Comparison of ENCODE assay signal across 8 cellular contexts in the genomic region with DNA sequence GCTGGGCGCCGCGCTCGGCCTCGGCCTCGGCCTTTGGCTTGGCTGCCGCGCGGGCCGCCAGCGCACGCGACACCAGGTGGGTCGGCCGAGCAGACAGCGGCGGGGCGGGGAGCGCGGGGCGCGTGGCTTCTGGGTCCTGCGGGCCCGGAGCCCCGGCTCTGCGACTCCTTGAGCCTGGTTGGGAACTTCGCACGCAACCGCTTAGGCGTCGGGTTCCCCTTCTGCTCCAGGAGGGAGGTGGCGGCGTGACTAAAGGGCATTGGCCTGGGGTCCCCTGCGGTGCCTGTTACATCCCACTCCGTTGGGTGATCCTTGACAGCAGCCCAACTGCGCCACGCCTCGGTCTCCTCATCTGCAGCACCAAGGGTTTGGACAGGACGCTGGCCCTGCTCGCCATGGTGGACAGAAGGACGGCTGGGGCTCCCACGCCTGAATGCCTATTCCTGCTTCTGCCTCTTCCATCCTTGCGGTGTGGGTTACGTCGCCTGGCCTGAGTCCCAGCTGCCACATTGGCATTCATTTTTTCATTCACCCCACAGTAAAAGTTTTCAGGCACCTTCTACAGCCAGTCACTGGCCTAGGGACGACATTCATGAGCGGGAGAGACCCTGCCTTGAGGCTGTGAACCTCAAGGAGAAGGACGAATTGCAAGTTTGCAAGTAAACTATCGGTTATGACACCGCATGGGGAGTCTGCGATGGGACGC. TPM values are rescaled to one million over a fixed set of nuclear protein-coding genes. Genes with fewer than 3 reads are reported as not detected.
DNase-seq lines count a peak whose midpoint lies in the region; ATAC-seq and TF ChIP-seq lines count a peak whose summit lies in the region.

No MANE protein-coding gene starts in this region.

- H3K36me3 Mint-ChIP-seq in T-cell, result peaks cover 4% of the 10 kb centered on the region
- H3K36me3 Mint-ChIP-seq in naive thymus-derived CD4-positive, alpha-beta T cell, result peaks cover 0 to 11% (median 1%) of the 10 kb centered on the region in 5 donors

- H3K9me3 ChIP-seq in naive thymus-derived CD4-positive, alpha-beta T cell (ENCODE audit: control insufficient read depth in 2 of 3, low read length in 3 of 3), result peaks cover 0 to 9% (median 0%) of the 10 kb centered on the region in 3 experiments

- H3K27ac ChIP-seq in rectal smooth muscle tissue (ENCODE audit: low read depth, low read length), result peak overlapping the region; percentile 65
- H3K27ac ChIP-seq in naive thymus-derived CD4-positive, alpha-beta T cell (ENCODE audit: low read depth, low read length), result no peak overlapping the region

- TF ChIP-seq CTCF in fibroblast of villous mesenchyme (IDR thresholded peaks at IDR 0.05; ENCODE audit: insufficient read depth, low read depth, low read length), result no peak

- H3K9me3 Mint-ChIP-seq in T-cell, result peaks cover 6 to 12% (median 10%) of the 10 kb centered on the region in 3 donors
- H3K9me3 Mint-ChIP-seq in naive thymus-derived CD4-positive, alpha-beta T cell, result peaks cover 6 to 32% (median 14%) of the 10 kb centered on the region in 11 donors

- POLR2A ChIA-PET in T-cell (lab: Charles Lee), result no interaction called here
- POLR2A ChIA-PET in naive thymus-derived CD4-positive, alpha-beta T cell (lab: Charles Lee), result no interaction called here

- peak overlapping the region; percentile 22 for H3K9ac ChIP-seq in rectal smooth muscle tissue (ENCODE audit: low read length)

- H3K27me3 ChIP-seq in rectal smooth muscle tissue (ENCODE audit: control insufficient read depth, insufficient read depth, low read length), result no peaks in the 10 kb centered on the region
- H3K27me3 ChIP-seq in naive thymus-derived CD4-positive, alpha-beta T cell (ENCODE audit: control insufficient read depth in 2 of 2, insufficient read depth in 2 of 2, low read length in 2 of 2), result no peaks in the 10 kb centered on the region

- H3K27me3 Mint-ChIP-seq in T-cell, result peaks cover 41 to 45% of the 10 kb centered on the region in 2 donors
- peaks cover 45 to 58% (median 47%) of the 10 kb centered on the region in 5 donors for H3K27me3 Mint-ChIP-seq in naive thymus-derived CD4-positive, alpha-beta T cell

- H3K4me3 Mint-ChIP-seq in T-cell, result peak overlapping the region; percentile 13 to 52 (median 42)
- peak overlapping the region in 3 of 10 donors; percentile 12 to 58 (median 40) for H3K4me3 Mint-ChIP-seq in naive thymus-derived CD4-positive, alpha-beta T cell

- DNase-seq in NCI-H82 (lab: John Stamatoyannopoulos, UW), result peak; percentile 40
- no peak for DNase-seq in NCI-H82 treated with DMSO at 0.1 percent for 48 hours (lab: John Stamatoyannopoulos, UW; ENCODE audit: unreplicated experiment)
- DNase-seq in T-cell, result no peak
- DNase-seq in fibroblast of villous mesenchyme (ENCODE audit: low read depth), result peak; percentile 56
- DNase-seq in NCI-H2107 treated with DMSO at 0.1 percent for 48 hours (lab: John Stamatoyannopoulos, UW; ENCODE audit: unreplicated experiment), result no peak
- no peak for DNase-seq in naive thymus-derived CD4-positive, alpha-beta T cell
- DNase-seq in activated naive CD4-positive, alpha-beta T cell (lab: John Stamatoyannopoulos, UW), result no peak

- intact Hi-C loops in naive thymus-derived CD4-positive, alpha-beta T cell (cut with micrococcal nuclease), result no loop called here

- H3K4me1 Mint-ChIP-seq in T-cell, result peaks cover 11 to 16% (median 12%) of the 10 kb centered on the region in 3 donors
- peaks cover 0 to 17% (median 9%) of the 10 kb centered on the region in 7 donors for H3K4me1 Mint-ChIP-seq in naive thymus-derived CD4-positive, alpha-beta T cell

- peak in 1 of 4 experiments; percentile 5 for ATAC-seq in T-cell (replicated peaks in 1 of 4)
- no peak for ATAC-seq in naive thymus-derived CD4-positive, alpha-beta T cell

- CTCF ChIA-PET in T-cell (lab: Charles Lee), result no interaction called here
- CTCF ChIA-PET in naive thymus-derived CD4-positive, alpha-beta T cell (lab: Charles Lee), result no interaction called here

- H3K36me3 ChIP-seq in rectal smooth muscle tissue (ENCODE audit: control insufficient read depth, insufficient read depth, low read length), result no peaks in the 10 kb centered on the region
- no peaks in the 10 kb centered on the region for H3K36me3 ChIP-seq in naive thymus-derived CD4-positive, alpha-beta T cell (ENCODE audit: control insufficient read depth in 2 of 3, insufficient read depth in 3 of 3, low read length in 3 of 3)

- no peak overlapping the region for H3K27ac Mint-ChIP-seq in T-cell
- no peak overlapping the region for H3K27ac Mint-ChIP-seq in naive thymus-derived CD4-positive, alpha-beta T cell

- H3K4me1 ChIP-seq in rectal smooth muscle tissue (ENCODE audit: control insufficient read depth, insufficient read depth, low read length), result peaks cover 18% of the 10 kb centered on the region
- no peaks in the 10 kb centered on the region for H3K4me1 ChIP-seq in naive thymus-derived CD4-positive, alpha-beta T cell (ENCODE audit: control insufficient read depth in 2 of 2, insufficient read depth in 2 of 2, low read length in 2 of 2)

- H3K4me3 ChIP-seq in fibroblast of villous mesenchyme (ENCODE audit: low read depth, low read length) (peak overlapping the region; percentile 70), rectal smooth muscle tissue (ENCODE audit: low read length) (peak overlapping the region; percentile 64)
- no peak overlapping the region for H3K4me3 ChIP-seq in naive thymus-derived CD4-positive, alpha-beta T cell (ENCODE audit: low read length)

RNA-seq across cellular contexts. Expression of gene EVC, which starts 0.6 kb away (rescaled TPM):
- total RNA-seq in T-cell (1 to 10 TPM in 4 of 5 donors, under 1 TPM in 1; 0.40 to 3.6 (median 1.6) TPM), fibroblast of villous mesenchyme (35.0 and 54.4 TPM in 2 replicates)
- total RNA-seq in naive thymus-derived CD4-positive, alpha-beta T cell, result 1 to 10 TPM in 1 of 5 experiments, under 1 TPM in 4; 0.37 to 1.5 (median 0.68) TPM
- polyA plus RNA-seq in naive thymus-derived CD4-positive, alpha-beta T cell, result not detected

RNA-seq across cellular contexts. Expression of gene EVC2, which starts 3.3 kb away (rescaled TPM):
- 1 to 10 TPM; 1.1 to 2.9 (median 1.8) TPM for total RNA-seq in T-cell
- 9.9 and 11.9 TPM in 2 replicates for total RNA-seq in fibroblast of villous mesenchyme
- total RNA-seq in naive thymus-derived CD4-positive, alpha-beta T cell, result under 1 TPM; 0.22 to 0.98 (median 0.39) TPM
- polyA plus RNA-seq in naive thymus-derived CD4-positive, alpha-beta T cell, result under 1 TPM in 1 of 2 donors, not detected in 1; 0.09 TPM

Comparison
In these comparisons a context has a peak if more than half of its experiments do, and no peak if none do; other contexts are left out.
1. DNase-seq: peak in NCI-H82 (single experiment) and fibroblast of villous mesenchyme (single experiment); none in NCI-H82 treated with DMSO at 0.1 percent for 48 hours (single experiment), T-cell (0 of 34), NCI-H2107 treated with DMSO at 0.1 percent for 48 hours (single experiment), naive thymus-derived CD4-positive, alpha-beta T cell (0 of 9) and activated naive CD4-positive, alpha-beta T cell (0 of 4).